ENCODE assay signal across 1 cellular context in genomic region chr3:56795097-56795806, GRCh38.
TF ChIP-seq lines count a peak whose summit lies in the region.

No MANE protein-coding gene starts in this region.

TF ChIP-seq in GM23338, 12 proteins besides CTCF, POLR2A, EP300 and RAD21 (continued from another document):
- TF ChIP-seq CREB1 (CRISPR knock-in tag; IDR thresholded peaks at IDR 0.05; ENCODE audit: low read depth) (no peak), JUNB (IDR thresholded peaks at IDR 0.05; ENCODE audit: unreplicated experiment) (no peak), ZNF462 (CRISPR knock-in tag; IDR thresholded peaks at IDR 0.05) (no peak), EZH2phosphoT487 (IDR thresholded peaks at IDR 0.05; ENCODE audit: unreplicated experiment) (no peak), ZNF331 (CRISPR knock-in tag; IDR thresholded peaks at IDR 0.05; ENCODE audit: low read depth) (no peak)
